ENCODE assay signal across 8 cellular contexts in the genomic region with DNA sequence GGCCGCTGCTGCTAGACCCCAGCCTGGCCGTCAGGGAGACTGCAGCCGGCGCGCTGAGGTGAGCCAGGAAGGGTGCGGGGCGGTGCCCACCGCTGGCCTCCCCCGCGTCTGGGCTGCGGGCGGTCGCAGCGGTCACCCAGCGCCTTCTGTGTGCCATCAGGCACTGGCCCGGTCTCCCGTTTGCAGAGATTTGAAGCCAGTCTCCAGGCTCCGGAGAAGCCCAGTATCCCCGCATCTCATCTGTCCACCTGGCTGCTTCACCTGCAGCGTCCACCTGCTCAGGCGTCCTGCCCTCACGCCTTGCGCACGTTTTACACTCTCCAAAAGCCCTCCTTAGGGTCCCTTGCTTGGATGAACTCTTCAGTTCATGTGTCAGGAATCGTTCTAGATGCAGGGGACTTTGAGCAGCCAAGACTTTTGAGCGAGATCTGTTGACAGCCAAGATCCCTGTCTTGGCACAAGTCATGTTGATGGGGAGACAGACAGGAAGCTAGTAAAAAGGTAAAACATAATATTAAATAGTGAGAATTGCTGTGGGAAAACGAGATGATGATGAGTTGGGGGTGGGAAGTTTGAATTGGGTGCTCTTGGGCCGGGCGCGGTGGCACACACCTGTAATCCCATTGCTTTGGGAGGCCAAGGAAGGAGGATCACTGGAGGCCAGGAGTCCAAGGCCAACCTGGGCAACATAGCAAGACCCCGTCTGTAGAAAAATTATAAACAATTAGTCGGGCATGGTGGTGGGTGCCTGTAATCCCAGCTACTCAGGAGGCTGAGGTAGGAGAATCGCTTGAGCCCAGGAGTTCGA. TPM values are rescaled to one million over a fixed set of nuclear protein-coding genes. Genes with fewer than 3 reads are reported as not detected.
DNase-seq lines count a peak whose midpoint lies in the region; ATAC-seq, FAIRE-seq and TF ChIP-seq lines count a peak whose summit lies in the region.

No MANE protein-coding gene starts in this region.

- H3K4me1 Mint-ChIP-seq in activated naive CD4-positive, alpha-beta T cell treated with anti-CD3 and anti-CD28 coated beads, Interleukin-2, amount 10 ng/mL, durations not matched to agents 7 days and 5 days = peaks cover 51% of the 10 kb centered on the region
- H3K4me1 Mint-ChIP-seq in type B pancreatic cell (ENCODE audit: unreplicated experiment) = peaks cover 21% of the 10 kb centered on the region

- no peaks in the 10 kb centered on the region for H3K27me3 ChIP-seq in lower lobe of right lung (ENCODE audit: low read depth)

- TF ChIP-seq POLR2A in GM12891 (IDR thresholded peaks at IDR 0.05; ENCODE audit: low read depth, low read length) = no peak

- intact Hi-C loops in lower lobe of right lung (cut with DNase I) = no loop called here

- peak overlapping the region; percentile 99 for H3K4me3 ChIP-seq in lower lobe of right lung

- H3K27ac Mint-ChIP-seq in activated naive CD4-positive, alpha-beta T cell treated with anti-CD3 and anti-CD28 coated beads, Interleukin-2, amount 10 ng/mL, durations not matched to agents 7 days and 5 days = peak overlapping the region; percentile 94
- peak overlapping the region; percentile 79 for H3K27ac Mint-ChIP-seq in type B pancreatic cell

- peaks cover 23% of the 10 kb centered on the region for H3K4me1 ChIP-seq in lower lobe of right lung

- FAIRE-seq in GM12891 (lab: Jason Lieb, UNC) = no peak

- H3K9me3 ChIP-seq in lower lobe of right lung = no peaks in the 10 kb centered on the region

- CTCF ChIA-PET in activated naive CD4-positive, alpha-beta T cell treated with anti-CD3 and anti-CD28 coated beads, Interleukin-2, amount 10 ng/mL, durations not matched to agents 7 days and 5 days (lab: Charles Lee) = interaction anchor here (0.8 to 10.7 kb wide), 23 partner anchors 10 to 740 kb away, joined by 3 to 180 read pairs (median 4); a partner anchor contains a TSS

- H3K27ac ChIP-seq in angular gyrus (ENCODE audit: low read depth, low read length) (peak overlapping the region; percentile 96), lower lobe of right lung (peak overlapping the region; percentile 94)

- peaks cover 26% of the 10 kb centered on the region for H3K36me3 ChIP-seq in lower lobe of right lung

- H3K27me3 Mint-ChIP-seq in activated naive CD4-positive, alpha-beta T cell treated with anti-CD3 and anti-CD28 coated beads, Interleukin-2, amount 10 ng/mL, durations not matched to agents 7 days and 5 days = no peaks in the 10 kb centered on the region
- no peaks in the 10 kb centered on the region for H3K27me3 Mint-ChIP-seq in type B pancreatic cell

- no peaks in the 10 kb centered on the region for H3K9me3 Mint-ChIP-seq in activated naive CD4-positive, alpha-beta T cell treated with anti-CD3 and anti-CD28 coated beads, Interleukin-2, amount 10 ng/mL, durations not matched to agents 7 days and 5 days
- H3K9me3 Mint-ChIP-seq in type B pancreatic cell = no peaks in the 10 kb centered on the region

- H3K36me3 Mint-ChIP-seq in activated naive CD4-positive, alpha-beta T cell treated with anti-CD3 and anti-CD28 coated beads, Interleukin-2, amount 10 ng/mL, durations not matched to agents 7 days and 5 days = peaks cover 24% of the 10 kb centered on the region
- peaks cover 7% of the 10 kb centered on the region for H3K36me3 Mint-ChIP-seq in type B pancreatic cell

- no peak for DNase-seq in activated naive CD4-positive, alpha-beta T cell treated with anti-CD3 and anti-CD28 coated beads, Interleukin-2, amount 10 ng/mL, durations not matched to agents 7 days and 5 days
- no peak for DNase-seq in activated naive CD4-positive, alpha-beta T cell treated with Interleukin-2 at 50 U/mL for 16 hours
- DNase-seq in lower lobe of right lung = no peak
- DNase-seq in type B pancreatic cell (ENCODE audit: extremely low spot score, unreplicated experiment) = no peak
- DNase-seq in putamen (ENCODE audit: low spot score) = no peak
- no peak for DNase-seq in GM12891 (ENCODE audit: insufficient read length, low spot score)
- no peak for DNase-seq in activated gamma-delta T cell treated with Interleukin-2 at 50 U/mL for 16 hours

- peak overlapping the region; percentile 91 for H3K4me3 Mint-ChIP-seq in activated naive CD4-positive, alpha-beta T cell treated with anti-CD3 and anti-CD28 coated beads, Interleukin-2, amount 10 ng/mL, durations not matched to agents 7 days and 5 days
- H3K4me3 Mint-ChIP-seq in type B pancreatic cell = peak overlapping the region; percentile 90

- peak; percentile 18 for TF ChIP-seq CTCF in lower lobe of right lung (IDR thresholded peaks at IDR 0.05)
- TF ChIP-seq CTCF in type B pancreatic cell (conservative IDR thresholded peaks at IDR 0.05) = peak; percentile 24

- no peak for ATAC-seq in lower lobe of right lung

TF ChIP-seq in GM12891, 5 proteins besides CTCF, POLR2A, EP300 and RAD21:
- no peak for TF ChIP-seq TAF1 (IDR thresholded peaks at IDR 0.05; ENCODE audit: low read depth, low read length)
- TF ChIP-seq POLR2AphosphoS5 (IDR thresholded peaks at IDR 0.05; ENCODE audit: low read depth, low read length) = no peak
- no peak for TF ChIP-seq PAX5 (IDR thresholded peaks at IDR 0.05; ENCODE audit: insufficient read depth, low read length, severe bottlenecking)
- TF ChIP-seq SPI1 (IDR thresholded peaks at IDR 0.05; ENCODE audit: low read depth, low read length) = no peak
- TF ChIP-seq POU2F2 (IDR thresholded peaks at IDR 0.05; ENCODE audit: low read depth, low read length) = no peak

RNA-seq across cellular contexts. Expression of a gene that starts 0.9 kb away (rescaled TPM):
- 22.8 TPM for total RNA-seq in lower lobe of right lung
- total RNA-seq in type B pancreatic cell (ENCODE audit: low replicate concordance) = 16.7 and 17.9 TPM in 2 replicates
- polyA plus RNA-seq in GM12891 (2012; ENCODE audit: low read depth, missing spikeins) = 7.7 TPM

RNA-seq across cellular contexts. Expression of a gene that starts 41.7 kb away (rescaled TPM):
- 25.6 TPM for total RNA-seq in lower lobe of right lung
- total RNA-seq in type B pancreatic cell (ENCODE audit: low replicate concordance) = 21.7 and 26.1 TPM in 2 replicates
- polyA plus RNA-seq in GM12891 (2012; ENCODE audit: low read depth, missing spikeins) = 6.6 TPM
